ENCODE assay signal across 8 cellular contexts in the genomic region with DNA sequence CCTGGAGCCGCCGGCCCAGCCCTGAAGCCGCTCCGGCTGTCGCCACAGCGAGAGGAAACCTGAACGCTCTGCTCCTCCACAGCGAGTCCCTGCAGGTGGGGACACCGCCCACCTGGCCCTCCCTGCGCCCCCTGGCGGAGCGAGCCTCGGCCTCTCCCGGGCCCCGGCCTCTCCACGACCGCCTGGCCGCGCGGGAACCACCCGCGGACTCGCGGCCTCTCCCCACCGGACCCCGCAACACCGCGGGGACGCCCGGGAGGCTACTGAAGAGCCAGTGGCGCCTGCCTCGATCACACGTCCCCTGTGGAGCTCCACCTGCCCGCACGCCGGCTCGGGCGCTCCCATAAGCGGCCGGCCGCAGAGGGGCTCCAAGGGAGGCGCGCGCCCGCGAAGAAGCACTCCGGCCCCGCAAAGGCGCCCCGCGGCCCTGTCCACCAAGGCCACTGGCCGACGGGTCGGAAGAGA.
DNase-seq lines count a peak whose midpoint lies in the region; ATAC-seq and TF ChIP-seq lines count a peak whose summit lies in the region.

No MANE protein-coding gene starts in this region.

- no peak overlapping the region for H2AFZ ChIP-seq in OCI-LY7 (ENCODE audit: low read length)

- no peak overlapping the region for H3K27ac ChIP-seq in OCI-LY7 (ENCODE audit: low read depth, low read length, poor library complexity, severe bottlenecking)
- no peak overlapping the region for H3K27ac ChIP-seq in prostate gland
- H3K27ac ChIP-seq in urinary bladder (ENCODE audit: low read depth) = no peak overlapping the region

- CTCF ChIA-PET in OCI-LY7 (lab: Charles Lee; ENCODE audit: unreplicated experiment) = no interaction called here

- H3K9me3 ChIP-seq in OCI-LY7 (ENCODE audit: low read length) (no peaks in the 10 kb centered on the region), prostate gland (no peaks in the 10 kb centered on the region)

- DNase-seq in OCI-LY7 (ENCODE audit: low spot score) (peak; percentile 14), glomerular visceral epithelial cell (ENCODE audit: extremely low spot score) (peak; percentile 36), prostate gland (ENCODE audit: low spot score) (peak; percentile 60), A172 (ENCODE audit: low spot score) (no peak), NCI-H1694 treated with DMSO at 0.1 percent for 48 hours (lab: John Stamatoyannopoulos, UW) (no peak)
- DNase-seq in activated effector memory CD4-positive, alpha-beta T cell treated with Interleukin-2 at 50 U/mL for 16 hours = peak; percentile 76

- peak; percentile 57 for ATAC-seq in GM21619 (IDR thresholded peaks at IDR 0.05; ENCODE audit: unreplicated experiment)

- H3K4me2 ChIP-seq in OCI-LY7 (ENCODE audit: low read length) = peak overlapping the region; percentile 17; the same call in 1 of the 2 replicates

- peak; percentile 62 for TF ChIP-seq CTCF in OCI-LY7 (conservative IDR thresholded peaks at IDR 0.05; ENCODE audit: low read length)
- TF ChIP-seq CTCF in prostate gland (IDR thresholded peaks at IDR 0.05) = peak; percentile 57 to 91 (median 78)

- BruUV-seq in OCI-LY7 (replicated peaks; lab: Mats Ljungman, UMichigan) = no TSS peak

- TF ChIP-seq POLR2A in prostate gland (IDR thresholded peaks at IDR 0.05) = no peak

- H3K4me1 ChIP-seq in OCI-LY7 (ENCODE audit: insufficient read depth, low read length, poor library complexity, severe bottlenecking) (no peaks in the 10 kb centered on the region), prostate gland (replicated peaks) (no peaks in the 10 kb centered on the region), urinary bladder (ENCODE audit: insufficient read depth) (no peaks in the 10 kb centered on the region)

- no peaks in the 10 kb centered on the region for H3K27me3 ChIP-seq in prostate gland (replicated peaks; ENCODE audit: insufficient read depth)

- intact Hi-C loops in OCI-LY7 (cut with micrococcal nuclease; ENCODE audit: unreplicated experiment) (no loop called here), prostate gland (cut with DNase I) (loop anchor here (2.0 kb wide), 1 partner anchor 202 kb away; the partner anchor contains the start of gene UBE2Q1)

- H4K20me1 ChIP-seq in OCI-LY7 (ENCODE audit: insufficient read depth, low read length) = no peaks in the 10 kb centered on the region

- H3K9me2 ChIP-seq in OCI-LY7 (ENCODE audit: insufficient read depth, low read length) = no peaks in the 10 kb centered on the region

- no peaks in the 10 kb centered on the region for H3K79me2 ChIP-seq in OCI-LY7 (ENCODE audit: insufficient read depth, low read depth, low read length)

- WGBS in prostate gland = 29% methylated on average over 33 of the region's 54 CpGs
- 13% methylated on average over 54 of the region's 54 CpGs for WGBS in urinary bladder

- POLR2A ChIA-PET in OCI-LY7 (lab: Charles Lee) = no interaction called here

- no peak overlapping the region for H3K4me3 ChIP-seq in OCI-LY7 (ENCODE audit: low read depth, low read length, poor library complexity, severe bottlenecking)
- H3K4me3 ChIP-seq in prostate gland = peak overlapping the region in 1 of 2 donors; percentile 23
- H3K4me3 ChIP-seq in urinary bladder (ENCODE audit: low read depth, low read length) = peak overlapping the region; percentile 15

- peaks cover 25% of the 10 kb centered on the region for H3K36me3 ChIP-seq in OCI-LY7 (ENCODE audit: insufficient read depth, low read length)
- no peaks in the 10 kb centered on the region for H3K36me3 ChIP-seq in prostate gland
- no peaks in the 10 kb centered on the region for H3K36me3 ChIP-seq in urinary bladder (ENCODE audit: insufficient read depth)

Comparison
In these comparisons a context has a peak if more than half of its experiments do, and no peak if none do; other contexts are left out.
1. DNase-seq: peak in OCI-LY7 (single experiment), activated effector memory CD4-positive, alpha-beta T cell treated with Interleukin-2 at 50 U/mL for 16 hours (single experiment), glomerular visceral epithelial cell (single experiment) and prostate gland (single experiment); none in A172 (single experiment) and NCI-H1694 treated with DMSO at 0.1 percent for 48 hours (single experiment).